1 cellular context compared by ENCODE assay signal in the genomic region with DNA sequence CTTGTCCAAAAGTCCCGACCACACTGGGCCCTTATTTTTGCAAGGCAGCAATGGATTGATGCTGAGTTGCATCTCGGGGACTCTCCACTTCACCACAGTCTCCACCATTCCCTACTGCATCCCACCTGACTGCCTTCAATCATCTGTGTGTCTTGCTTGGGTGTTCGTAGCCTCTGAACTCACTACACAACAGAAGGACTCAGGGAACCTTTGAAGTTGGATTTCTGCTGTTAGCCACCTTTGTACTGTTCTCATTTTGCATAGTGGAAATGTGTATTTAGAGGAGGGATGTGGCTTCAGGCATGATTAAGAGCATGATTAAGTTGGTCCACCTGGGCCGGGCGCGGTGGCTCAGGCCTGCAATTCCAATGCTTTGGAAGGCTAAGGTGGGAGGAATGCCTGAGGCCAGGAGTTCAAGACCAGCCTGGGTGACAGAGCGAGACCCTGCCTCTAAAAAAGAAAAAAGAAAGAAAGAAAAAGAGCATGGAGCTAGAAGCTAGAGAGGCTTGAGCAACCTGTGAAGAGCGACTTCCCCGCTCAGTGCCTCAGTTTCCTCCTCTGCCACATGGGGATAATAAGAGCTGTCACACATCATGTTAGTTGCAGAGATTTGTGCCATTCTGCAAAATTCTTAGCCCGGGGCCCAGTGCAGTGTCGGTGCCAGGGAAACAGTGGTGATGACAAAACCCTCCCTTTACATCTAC.
A peak's percentile ranks its signal among the peaks of the same experiment; 100 is the strongest.
TF ChIP-seq lines count a peak whose summit lies in the region.

No MANE protein-coding gene starts in this region.

TF ChIP-seq in HepG2, 621 proteins besides CTCF, POLR2A, EP300 and RAD21 (continued from another document and continues in another):
- TF ChIP-seq, protein P1, sequence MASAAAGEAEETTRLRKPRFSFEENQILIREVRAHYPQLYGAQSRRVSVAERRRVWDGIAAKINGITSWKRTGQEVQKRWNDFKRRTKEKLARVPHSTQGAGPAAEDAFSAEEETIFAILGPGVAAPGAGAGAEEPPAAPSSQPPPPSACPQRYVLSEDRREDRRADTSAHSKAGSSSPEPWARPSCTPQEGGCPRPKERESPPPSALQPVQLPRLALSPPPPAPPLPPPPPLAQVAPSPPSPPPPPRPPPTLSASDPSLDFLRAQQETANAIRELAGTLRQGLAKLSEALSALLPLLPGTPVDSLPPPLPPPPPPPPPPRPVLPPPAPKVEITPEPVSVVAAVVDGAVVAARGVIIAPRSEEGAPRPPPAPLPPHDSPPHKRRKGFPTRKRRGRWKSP (CRISPR knock-in tag; IDR thresholded peaks at IDR 0.05), result no peak
- no peak for TF ChIP-seq HNRNPL (IDR thresholded peaks at IDR 0.05; ENCODE audit: low read depth, low read length)
- TF ChIP-seq, protein P2, sequence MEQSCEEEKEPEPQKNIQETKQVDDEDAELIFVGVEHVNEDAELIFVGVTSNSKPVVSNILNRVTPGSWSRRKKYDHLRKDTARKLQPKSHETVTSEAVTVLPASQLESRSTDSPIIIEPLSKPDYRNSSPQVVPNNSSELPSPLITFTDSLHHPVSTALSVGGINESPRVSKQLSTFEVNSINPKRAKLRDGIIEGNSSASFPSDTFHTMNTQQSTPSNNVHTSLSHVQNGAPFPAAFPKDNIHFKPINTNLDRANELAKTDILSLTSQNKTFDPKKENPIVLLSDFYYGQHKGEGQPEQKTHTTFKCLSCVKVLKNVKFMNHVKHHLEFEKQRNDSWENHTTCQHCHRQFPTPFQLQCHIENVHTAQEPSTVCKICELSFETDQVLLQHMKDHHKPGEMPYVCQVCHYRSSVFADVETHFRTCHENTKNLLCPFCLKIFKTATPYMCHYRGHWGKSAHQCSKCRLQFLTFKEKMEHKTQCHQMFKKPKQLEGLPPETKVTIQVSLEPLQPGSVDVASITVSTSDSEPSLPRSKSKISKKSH (CRISPR knock-in tag; IDR thresholded peaks at IDR 0.05; ENCODE audit: borderline replicate concordance), result no peak
- TF ChIP-seq, protein P3, sequence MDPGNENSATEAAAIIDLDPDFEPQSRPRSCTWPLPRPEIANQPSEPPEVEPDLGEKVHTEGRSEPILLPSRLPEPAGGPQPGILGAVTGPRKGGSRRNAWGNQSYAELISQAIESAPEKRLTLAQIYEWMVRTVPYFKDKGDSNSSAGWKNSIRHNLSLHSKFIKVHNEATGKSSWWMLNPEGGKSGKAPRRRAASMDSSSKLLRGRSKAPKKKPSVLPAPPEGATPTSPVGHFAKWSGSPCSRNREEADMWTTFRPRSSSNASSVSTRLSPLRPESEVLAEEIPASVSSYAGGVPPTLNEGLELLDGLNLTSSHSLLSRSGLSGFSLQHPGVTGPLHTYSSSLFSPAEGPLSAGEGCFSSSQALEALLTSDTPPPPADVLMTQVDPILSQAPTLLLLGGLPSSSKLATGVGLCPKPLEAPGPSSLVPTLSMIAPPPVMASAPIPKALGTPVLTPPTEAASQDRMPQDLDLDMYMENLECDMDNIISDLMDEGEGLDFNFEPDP (CRISPR knock-in tag; conservative IDR thresholded peaks at IDR 0.05), result no peak
- no peak for TF ChIP-seq CAMTA2 (CRISPR knock-in tag; IDR thresholded peaks at IDR 0.05; ENCODE audit: borderline replicate concordance)
- TF ChIP-seq ZNF7 (CRISPR knock-in tag; IDR thresholded peaks at IDR 0.05), result no peak; the same call in 1 of the 2 replicates
- TF ChIP-seq, protein P4, sequence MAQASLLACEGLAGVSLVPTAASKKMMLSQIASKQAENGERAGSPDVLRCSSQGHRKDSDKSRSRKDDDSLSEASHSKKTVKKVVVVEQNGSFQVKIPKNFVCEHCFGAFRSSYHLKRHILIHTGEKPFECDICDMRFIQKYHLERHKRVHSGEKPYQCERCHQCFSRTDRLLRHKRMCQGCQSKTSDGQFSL (CRISPR knock-in tag; IDR thresholded peaks at IDR 0.05), result peak; percentile 74
- TF ChIP-seq, protein P5, sequence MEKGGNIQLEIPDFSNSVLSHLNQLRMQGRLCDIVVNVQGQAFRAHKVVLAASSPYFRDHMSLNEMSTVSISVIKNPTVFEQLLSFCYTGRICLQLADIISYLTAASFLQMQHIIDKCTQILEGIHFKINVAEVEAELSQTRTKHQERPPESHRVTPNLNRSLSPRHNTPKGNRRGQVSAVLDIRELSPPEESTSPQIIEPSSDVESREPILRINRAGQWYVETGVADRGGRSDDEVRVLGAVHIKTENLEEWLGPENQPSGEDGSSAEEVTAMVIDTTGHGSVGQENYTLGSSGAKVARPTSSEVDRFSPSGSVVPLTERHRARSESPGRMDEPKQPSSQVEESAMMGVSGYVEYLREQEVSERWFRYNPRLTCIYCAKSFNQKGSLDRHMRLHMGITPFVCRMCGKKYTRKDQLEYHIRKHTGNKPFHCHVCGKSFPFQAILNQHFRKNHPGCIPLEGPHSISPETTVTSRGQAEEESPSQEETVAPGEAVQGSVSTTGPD (CRISPR knock-in tag; IDR thresholded peaks at IDR 0.05), result no peak
- TF ChIP-seq ADNP (CRISPR knock-in tag; IDR thresholded peaks at IDR 0.05), result peak; percentile 97
- TF ChIP-seq, protein P6, sequence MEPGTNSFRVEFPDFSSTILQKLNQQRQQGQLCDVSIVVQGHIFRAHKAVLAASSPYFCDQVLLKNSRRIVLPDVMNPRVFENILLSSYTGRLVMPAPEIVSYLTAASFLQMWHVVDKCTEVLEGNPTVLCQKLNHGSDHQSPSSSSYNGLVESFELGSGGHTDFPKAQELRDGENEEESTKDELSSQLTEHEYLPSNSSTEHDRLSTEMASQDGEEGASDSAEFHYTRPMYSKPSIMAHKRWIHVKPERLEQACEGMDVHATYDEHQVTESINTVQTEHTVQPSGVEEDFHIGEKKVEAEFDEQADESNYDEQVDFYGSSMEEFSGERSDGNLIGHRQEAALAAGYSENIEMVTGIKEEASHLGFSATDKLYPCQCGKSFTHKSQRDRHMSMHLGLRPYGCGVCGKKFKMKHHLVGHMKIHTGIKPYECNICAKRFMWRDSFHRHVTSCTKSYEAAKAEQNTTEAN (CRISPR knock-in tag; conservative IDR thresholded peaks at IDR 0.05), result peak; percentile 90
- no peak for TF ChIP-seq ZFP62 (CRISPR knock-in tag; IDR thresholded peaks at IDR 0.05)
- TF ChIP-seq HNRNPH1 (optimal IDR thresholded peaks at IDR 0.05; ENCODE audit: low read depth, low read length), result no peak
- TF ChIP-seq, protein P7, sequence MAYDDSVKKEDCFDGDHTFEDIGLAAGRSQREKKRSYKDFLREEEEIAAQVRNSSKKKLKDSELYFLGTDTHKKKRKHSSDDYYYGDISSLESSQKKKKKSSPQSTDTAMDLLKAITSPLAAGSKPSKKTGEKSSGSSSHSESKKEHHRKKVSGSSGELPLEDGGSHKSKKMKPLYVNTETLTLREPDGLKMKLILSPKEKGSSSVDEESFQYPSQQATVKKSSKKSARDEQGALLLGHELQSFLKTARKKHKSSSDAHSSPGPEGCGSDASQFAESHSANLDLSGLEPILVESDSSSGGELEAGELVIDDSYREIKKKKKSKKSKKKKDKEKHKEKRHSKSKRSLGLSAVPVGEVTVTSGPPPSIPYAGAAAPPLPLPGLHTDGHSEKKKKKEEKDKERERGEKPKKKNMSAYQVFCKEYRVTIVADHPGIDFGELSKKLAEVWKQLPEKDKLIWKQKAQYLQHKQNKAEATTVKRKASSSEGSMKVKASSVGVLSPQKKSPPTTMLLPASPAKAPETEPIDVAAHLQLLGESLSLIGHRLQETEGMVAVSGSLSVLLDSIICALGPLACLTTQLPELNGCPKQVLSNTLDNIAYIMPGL (CRISPR knock-in tag; IDR thresholded peaks at IDR 0.05; ENCODE audit: borderline replicate concordance in 1 of 2, low read depth in 1 of 2), result peak in 1 of 2 experiments; percentile 57; a peak in 2 of 4 replicates
- TF ChIP-seq ZNF143 (CRISPR knock-in tag; IDR thresholded peaks at IDR 0.05), result peak; percentile 48; the same call in 1 of the 2 replicates
- peak; percentile 90 for TF ChIP-seq HNF4G (IDR thresholded peaks at IDR 0.05; ENCODE audit: borderline replicate concordance, low read depth, low read length)
- TF ChIP-seq HNF4G (CRISPR knock-in tag; IDR thresholded peaks at IDR 0.05; ENCODE audit: borderline replicate concordance, low read depth), result peak; percentile 81; the same call in 1 of the 2 replicates
- TF ChIP-seq, protein P8, sequence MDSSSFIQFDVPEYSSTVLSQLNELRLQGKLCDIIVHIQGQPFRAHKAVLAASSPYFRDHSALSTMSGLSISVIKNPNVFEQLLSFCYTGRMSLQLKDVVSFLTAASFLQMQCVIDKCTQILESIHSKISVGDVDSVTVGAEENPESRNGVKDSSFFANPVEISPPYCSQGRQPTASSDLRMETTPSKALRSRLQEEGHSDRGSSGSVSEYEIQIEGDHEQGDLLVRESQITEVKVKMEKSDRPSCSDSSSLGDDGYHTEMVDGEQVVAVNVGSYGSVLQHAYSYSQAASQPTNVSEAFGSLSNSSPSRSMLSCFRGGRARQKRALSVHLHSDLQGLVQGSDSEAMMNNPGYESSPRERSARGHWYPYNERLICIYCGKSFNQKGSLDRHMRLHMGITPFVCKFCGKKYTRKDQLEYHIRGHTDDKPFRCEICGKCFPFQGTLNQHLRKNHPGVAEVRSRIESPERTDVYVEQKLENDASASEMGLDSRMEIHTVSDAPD (CRISPR knock-in tag; IDR thresholded peaks at IDR 0.05), result no peak; the same call in 1 of the 2 replicates
- TF ChIP-seq FOXC1 (CRISPR knock-in tag; IDR thresholded peaks at IDR 0.05; ENCODE audit: borderline replicate concordance), result no peak
- TF ChIP-seq NR2F6 (IDR thresholded peaks at IDR 0.05), result peak; percentile 86
- TF ChIP-seq NR2F6 (CRISPR knock-in tag; IDR thresholded peaks at IDR 0.05), result peak; percentile 87
- TF ChIP-seq, protein P9, sequence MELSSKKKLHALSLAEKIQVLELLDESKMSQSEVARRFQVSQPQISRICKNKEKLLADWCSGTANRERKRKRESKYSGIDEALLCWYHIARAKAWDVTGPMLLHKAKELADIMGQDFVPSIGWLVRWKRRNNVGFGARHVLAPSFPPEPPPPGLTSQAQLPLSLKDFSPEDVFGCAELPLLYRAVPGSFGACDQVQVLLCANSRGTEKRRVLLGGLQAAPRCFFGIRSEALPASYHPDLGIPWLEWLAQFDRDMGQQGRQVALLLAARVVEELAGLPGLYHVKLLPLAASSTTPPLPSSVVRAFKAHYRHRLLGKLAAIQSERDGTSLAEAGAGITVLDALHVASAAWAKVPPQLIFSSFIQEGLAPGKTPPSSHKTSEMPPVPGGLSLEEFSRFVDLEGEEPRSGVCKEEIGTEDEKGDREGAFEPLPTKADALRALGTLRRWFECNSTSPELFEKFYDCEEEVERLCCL (CRISPR knock-in tag; IDR thresholded peaks at IDR 0.05; ENCODE audit: borderline replicate concordance), result no peak
- TF ChIP-seq AGO2 (optimal IDR thresholded peaks at IDR 0.05; ENCODE audit: low read depth, low read length), result no peak
- peak; percentile 90 for TF ChIP-seq ZNF264 (CRISPR knock-in tag; IDR thresholded peaks at IDR 0.05)
- TF ChIP-seq SUZ12 (IDR thresholded peaks at IDR 0.05; ENCODE audit: low read depth, low read length), result no peak
- TF ChIP-seq CENPX (CRISPR knock-in tag; IDR thresholded peaks at IDR 0.05), result no peak
- TF ChIP-seq U2AF1 (optimal IDR thresholded peaks at IDR 0.05; ENCODE audit: low read depth, low read length), result peak; percentile 92
- peak; percentile 77; the same call in 1 of the 2 replicates for TF ChIP-seq HOXA9 (CRISPR knock-in tag; IDR thresholded peaks at IDR 0.05; ENCODE audit: borderline replicate concordance)
- TF ChIP-seq, protein P10, sequence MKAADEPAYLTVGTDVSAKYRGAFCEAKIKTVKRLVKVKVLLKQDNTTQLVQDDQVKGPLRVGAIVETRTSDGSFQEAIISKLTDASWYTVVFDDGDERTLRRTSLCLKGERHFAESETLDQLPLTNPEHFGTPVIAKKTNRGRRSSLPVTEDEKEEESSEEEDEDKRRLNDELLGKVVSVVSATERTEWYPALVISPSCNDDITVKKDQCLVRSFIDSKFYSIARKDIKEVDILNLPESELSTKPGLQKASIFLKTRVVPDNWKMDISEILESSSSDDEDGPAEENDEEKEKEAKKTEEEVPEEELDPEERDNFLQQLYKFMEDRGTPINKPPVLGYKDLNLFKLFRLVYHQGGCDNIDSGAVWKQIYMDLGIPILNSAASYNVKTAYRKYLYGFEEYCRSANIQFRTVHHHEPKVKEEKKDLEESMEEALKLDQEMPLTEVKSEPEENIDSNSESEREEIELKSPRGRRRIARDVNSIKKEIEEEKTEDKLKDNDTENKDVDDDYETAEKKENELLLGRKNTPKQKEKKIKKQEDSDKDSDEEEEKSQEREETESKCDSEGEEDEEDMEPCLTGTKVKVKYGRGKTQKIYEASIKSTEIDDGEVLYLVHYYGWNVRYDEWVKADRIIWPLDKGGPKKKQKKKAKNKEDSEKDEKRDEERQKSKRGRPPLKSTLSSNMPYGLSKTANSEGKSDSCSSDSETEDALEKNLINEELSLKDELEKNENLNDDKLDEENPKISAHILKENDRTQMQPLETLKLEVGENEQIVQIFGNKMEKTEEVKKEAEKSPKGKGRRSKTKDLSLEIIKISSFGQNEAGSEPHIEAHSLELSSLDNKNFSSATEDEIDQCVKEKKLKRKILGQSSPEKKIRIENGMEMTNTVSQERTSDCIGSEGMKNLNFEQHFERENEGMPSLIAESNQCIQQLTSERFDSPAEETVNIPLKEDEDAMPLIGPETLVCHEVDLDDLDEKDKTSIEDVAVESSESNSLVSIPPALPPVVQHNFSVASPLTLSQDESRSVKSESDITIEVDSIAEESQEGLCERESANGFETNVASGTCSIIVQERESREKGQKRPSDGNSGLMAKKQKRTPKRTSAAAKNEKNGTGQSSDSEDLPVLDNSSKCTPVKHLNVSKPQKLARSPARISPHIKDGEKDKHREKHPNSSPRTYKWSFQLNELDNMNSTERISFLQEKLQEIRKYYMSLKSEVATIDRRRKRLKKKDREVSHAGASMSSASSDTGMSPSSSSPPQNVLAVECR (CRISPR knock-in tag; IDR thresholded peaks at IDR 0.05; ENCODE audit: borderline replicate concordance), result no peak
- no peak; the same call in 1 of the 2 replicates for TF ChIP-seq ZNF335 (CRISPR knock-in tag; IDR thresholded peaks at IDR 0.05)
- TF ChIP-seq MED8 (CRISPR knock-in tag; IDR thresholded peaks at IDR 0.05; ENCODE audit: insufficient replicate concordance), result peak; percentile 39
- TF ChIP-seq, protein P11, sequence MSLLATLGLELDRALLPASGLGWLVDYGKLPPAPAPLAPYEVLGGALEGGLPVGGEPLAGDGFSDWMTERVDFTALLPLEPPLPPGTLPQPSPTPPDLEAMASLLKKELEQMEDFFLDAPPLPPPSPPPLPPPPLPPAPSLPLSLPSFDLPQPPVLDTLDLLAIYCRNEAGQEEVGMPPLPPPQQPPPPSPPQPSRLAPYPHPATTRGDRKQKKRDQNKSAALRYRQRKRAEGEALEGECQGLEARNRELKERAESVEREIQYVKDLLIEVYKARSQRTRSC (CRISPR knock-in tag; IDR thresholded peaks at IDR 0.05; ENCODE audit: low read depth), result no peak
- peak; percentile 89 for TF ChIP-seq PHF21A (CRISPR knock-in tag; IDR thresholded peaks at IDR 0.05)
- TF ChIP-seq BHLHE40 (IDR thresholded peaks at IDR 0.05; ENCODE audit: low read length), result no peak
- TF ChIP-seq TSC22D2 (CRISPR knock-in tag; IDR thresholded peaks at IDR 0.05; ENCODE audit: borderline replicate concordance), result no peak; the same call in 1 of the 2 replicates
- TF ChIP-seq PITX1 (CRISPR knock-in tag; IDR thresholded peaks at IDR 0.05), result peak; percentile 96
- TF ChIP-seq SSRP1 (CRISPR knock-in tag; IDR thresholded peaks at IDR 0.05), result peak; percentile 98
- peak; percentile 100 for TF ChIP-seq ZMYM3 (CRISPR knock-in tag; IDR thresholded peaks at IDR 0.05)
- peak; percentile 51; the same call in 1 of the 2 replicates for TF ChIP-seq KAT7 (CRISPR knock-in tag; IDR thresholded peaks at IDR 0.05; ENCODE audit: borderline replicate concordance)
- no peak for TF ChIP-seq MTF1 (CRISPR knock-in tag; IDR thresholded peaks at IDR 0.05)
- peak; percentile 43; the same call in 1 of the 2 replicates for TF ChIP-seq ONECUT2 (CRISPR knock-in tag; IDR thresholded peaks at IDR 0.05)
- no peak for TF ChIP-seq ZNF839 (CRISPR knock-in tag; IDR thresholded peaks at IDR 0.05; ENCODE audit: borderline replicate concordance)
- no peak for TF ChIP-seq SRSF9 (IDR thresholded peaks at IDR 0.05; ENCODE audit: borderline replicate concordance, insufficient read depth, low read depth, low read length, poor library complexity, severe bottlenecking)
